1 cellular context compared by ENCODE assay signal in the genomic region with DNA sequence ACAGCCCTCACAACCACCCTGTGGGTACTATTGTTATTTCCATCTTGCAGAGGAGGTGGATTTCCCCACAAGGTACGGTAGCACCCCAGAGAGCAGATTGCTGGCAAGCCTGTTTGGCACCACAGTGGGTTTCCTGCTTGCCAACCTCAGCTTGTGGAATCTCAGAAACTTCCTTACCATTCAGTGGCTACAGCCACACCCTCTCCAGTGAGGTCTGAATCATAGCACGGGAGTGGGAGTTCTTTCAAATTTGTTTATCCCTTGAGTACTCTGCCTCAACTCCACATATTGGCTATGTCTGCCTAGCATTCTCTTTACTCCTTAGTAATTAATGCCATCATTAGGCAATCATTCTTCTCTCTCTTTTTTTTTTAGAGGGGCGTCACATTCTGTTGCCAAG.
TF ChIP-seq lines count a peak whose summit lies in the region.

No MANE protein-coding gene starts in this region.

TF ChIP-seq in WTC11, 78 proteins besides CTCF, POLR2A, EP300 and RAD21 (continued from another document):
- TF ChIP-seq AR (CRISPR knock-in tag; IDR thresholded peaks at IDR 0.05) (no peak), ZBTB21 (CRISPR knock-in tag; IDR thresholded peaks at IDR 0.05; ENCODE audit: borderline replicate concordance) (no peak), NFE2L1 (CRISPR knock-in tag; IDR thresholded peaks at IDR 0.05) (no peak), ATF3 (CRISPR knock-in tag; conservative IDR thresholded peaks at IDR 0.05) (no peak), STAT6 (CRISPR knock-in tag; conservative IDR thresholded peaks at IDR 0.05; ENCODE audit: low read depth) (no peak)
- TF ChIP-seq, protein P1, sequence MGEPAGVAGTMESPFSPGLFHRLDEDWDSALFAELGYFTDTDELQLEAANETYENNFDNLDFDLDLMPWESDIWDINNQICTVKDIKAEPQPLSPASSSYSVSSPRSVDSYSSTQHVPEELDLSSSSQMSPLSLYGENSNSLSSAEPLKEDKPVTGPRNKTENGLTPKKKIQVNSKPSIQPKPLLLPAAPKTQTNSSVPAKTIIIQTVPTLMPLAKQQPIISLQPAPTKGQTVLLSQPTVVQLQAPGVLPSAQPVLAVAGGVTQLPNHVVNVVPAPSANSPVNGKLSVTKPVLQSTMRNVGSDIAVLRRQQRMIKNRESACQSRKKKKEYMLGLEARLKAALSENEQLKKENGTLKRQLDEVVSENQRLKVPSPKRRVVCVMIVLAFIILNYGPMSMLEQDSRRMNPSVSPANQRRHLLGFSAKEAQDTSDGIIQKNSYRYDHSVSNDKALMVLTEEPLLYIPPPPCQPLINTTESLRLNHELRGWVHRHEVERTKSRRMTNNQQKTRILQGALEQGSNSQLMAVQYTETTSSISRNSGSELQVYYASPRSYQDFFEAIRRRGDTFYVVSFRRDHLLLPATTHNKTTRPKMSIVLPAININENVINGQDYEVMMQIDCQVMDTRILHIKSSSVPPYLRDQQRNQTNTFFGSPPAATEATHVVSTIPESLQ (CRISPR knock-in tag; IDR thresholded peaks at IDR 0.05) = no peak
- TF ChIP-seq, protein P2, sequence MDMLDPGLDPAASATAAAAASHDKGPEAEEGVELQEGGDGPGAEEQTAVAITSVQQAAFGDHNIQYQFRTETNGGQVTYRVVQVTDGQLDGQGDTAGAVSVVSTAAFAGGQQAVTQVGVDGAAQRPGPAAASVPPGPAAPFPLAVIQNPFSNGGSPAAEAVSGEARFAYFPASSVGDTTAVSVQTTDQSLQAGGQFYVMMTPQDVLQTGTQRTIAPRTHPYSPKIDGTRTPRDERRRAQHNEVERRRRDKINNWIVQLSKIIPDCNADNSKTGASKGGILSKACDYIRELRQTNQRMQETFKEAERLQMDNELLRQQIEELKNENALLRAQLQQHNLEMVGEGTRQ (CRISPR knock-in tag; IDR thresholded peaks at IDR 0.05) = no peak
TF ChIP-seq in WTC11: peak in this region for 0.
